In the genomic region with DNA sequence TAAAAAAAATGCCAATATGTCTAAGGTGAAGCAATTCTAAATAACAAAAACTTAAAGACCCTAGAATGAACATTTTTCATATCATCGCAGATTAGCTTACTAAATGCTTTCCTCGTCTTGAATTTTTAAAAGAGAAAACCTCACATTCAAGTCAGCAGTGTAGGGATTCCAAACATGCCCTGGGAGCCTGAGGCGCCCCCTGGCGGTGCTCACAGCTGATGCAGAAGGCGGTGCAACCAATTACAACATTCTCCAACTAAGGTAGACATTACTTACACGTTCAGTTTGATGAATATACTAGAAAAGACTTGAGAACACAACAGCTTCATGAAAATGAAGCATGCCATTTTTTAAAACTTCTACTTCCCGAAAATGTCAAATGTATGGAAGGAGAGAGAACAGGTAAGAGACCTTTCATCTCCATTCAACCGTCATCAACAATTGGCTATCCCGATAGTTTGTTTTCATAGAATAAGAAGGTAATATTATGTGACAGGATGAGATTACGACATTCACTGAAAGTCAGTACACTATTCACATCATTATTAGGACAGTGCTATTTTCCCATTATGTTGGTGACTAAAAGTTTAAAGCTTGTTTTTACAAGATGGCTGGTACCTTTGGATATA, we compare ENCODE assay signal across 12 cellular contexts.
DNase-seq lines count a peak whose midpoint lies in the region; ATAC-seq, FAIRE-seq and TF ChIP-seq lines count a peak whose summit lies in the region.
"Had no signal": no experiment of that assay in that cellular context is flagged by ENCODE, and none has a peak within 500 bp of the region (broad histone marks: within the 10 kb centered on the region; RNA-seq: fewer than 3 reads in every experiment).

No MANE protein-coding gene starts in this region.

- H4K5ac ChIP-seq in H1 (ENCODE audit: insufficient read length, low read depth, low read length): no peak overlapping the region

- H3K4me1 Mint-ChIP-seq in stimulated activated naive B cell treated with anti-CD40 and anti-IgM and Interleukin-4, amounts not matched to agents 10 μg/mL and 1 μg/mL and 100 μg/mL, for 72 hours: no peaks in the 10 kb centered on the region
- H3K4me1 Mint-ChIP-seq: naive thymus-derived CD4-positive, alpha-beta T cell had no signal

- H3K9ac ChIP-seq in Loucy (ENCODE audit: low read depth, low read length, poor library complexity, severe bottlenecking) (no peak overlapping the region), H1 (replicated peaks in 1 of 4; ENCODE audit: extremely low read depth in 1 of 4, low read depth in 3 of 4, low read length in 3 of 4) (no peak overlapping the region)

- H4K20me1 ChIP-seq in Loucy (ENCODE audit: insufficient read depth, low read length, poor library complexity, severe bottlenecking): no peaks in the 10 kb centered on the region
- no peaks in the 10 kb centered on the region for H4K20me1 ChIP-seq in H1 (replicated peaks in 1 of 2; ENCODE audit: control insufficient read depth in 1 of 2, insufficient read depth in 2 of 2, low read length in 2 of 2)

- no peak overlapping the region for H4K8ac ChIP-seq in H1 (ENCODE audit: extremely low read depth, insufficient read depth, low read length)

- H3K36me3 ChIP-seq in Loucy (ENCODE audit: insufficient read depth, low read length) (no peaks in the 10 kb centered on the region), H1 (ENCODE audit: control insufficient read depth in 2 of 4, insufficient read depth in 4 of 4, low read length in 3 of 4) (peaks cover 0 to 9% (median 4%) of the 10 kb centered on the region in 4 experiments; a peak in 5 of 8 replicates), left lung (no peaks in the 10 kb centered on the region)

- H3K36me3 Mint-ChIP-seq in stimulated activated naive B cell treated with anti-CD40 and anti-IgM and Interleukin-4, amounts not matched to agents 10 μg/mL and 1 μg/mL and 100 μg/mL, for 72 hours: no peaks in the 10 kb centered on the region
- H3K36me3 Mint-ChIP-seq: naive thymus-derived CD4-positive, alpha-beta T cell had no signal

- H3K79me2 ChIP-seq in Loucy (ENCODE audit: insufficient read depth, low read length): no peaks in the 10 kb centered on the region
- no peaks in the 10 kb centered on the region for H3K79me2 ChIP-seq in H1 (ENCODE audit: control insufficient read depth in 1 of 2, insufficient read depth in 2 of 2, low read length in 2 of 2)

- H3K9me3 ChIP-seq in Loucy (ENCODE audit: insufficient read depth, low read depth, low read length) (no peaks in the 10 kb centered on the region), H1 (ENCODE audit: insufficient read depth in 2 of 2, low read depth in 1 of 2, low read length in 1 of 2) (no peaks in the 10 kb centered on the region), left lung (no peaks in the 10 kb centered on the region)

- H3K23me2 ChIP-seq in H1 (ENCODE audit: low read depth, low read length): no peaks in the 10 kb centered on the region

- H3K23ac ChIP-seq in H1 (ENCODE audit: insufficient read length): no peak overlapping the region

- no peak overlapping the region for H3K4me2 ChIP-seq in Loucy (ENCODE audit: low read depth, low read length, poor library complexity, severe bottlenecking)
- H3K4me2 ChIP-seq in H1 (ENCODE audit: insufficient read depth in 1 of 2, low read depth in 2 of 2, low read length in 2 of 2): no peak overlapping the region

- H2BK15ac ChIP-seq in H1 (ENCODE audit: low read length): no peak overlapping the region

- no peak for FAIRE-seq in H1 (lab: Jason Lieb, UNC)
- FAIRE-seq: endometrium had no signal

- POLR2A ChIA-PET in H1 (lab: Charles Lee; ENCODE audit: partially characterized antibody): interaction anchor here (0.6 to 1.1 kb wide), 3 partner anchors 12 to 814 kb away, joined by 3 read pairs; no protein-coding TSS in a partner anchor

- no peak overlapping the region for H3K27ac ChIP-seq in H1 (ENCODE audit: low read depth, low read length)
- no peak overlapping the region for H3K27ac ChIP-seq in left lung

- H3K18ac ChIP-seq in H1 (ENCODE audit: extremely low read depth, low read length): no peak overlapping the region

- no peak overlapping the region for H3K56ac ChIP-seq in H1 (replicated peaks; ENCODE audit: insufficient read length, low read depth, low read length)

- H3K27me3 ChIP-seq in Loucy (ENCODE audit: insufficient read depth, low read length, poor library complexity, severe bottlenecking) (no peaks in the 10 kb centered on the region), H1 (replicated peaks in 1 of 4; ENCODE audit: control insufficient read depth in 3 of 4, extremely low read depth in 1 of 4, insufficient read depth in 3 of 4, low read length in 3 of 4) (no peaks in the 10 kb centered on the region; a peak in 1 of 7 replicates), left lung (no peaks in the 10 kb centered on the region)

- H3K27ac Mint-ChIP-seq in stimulated activated naive B cell treated with anti-CD40 and anti-IgM and Interleukin-4, amounts not matched to agents 10 μg/mL and 1 μg/mL and 100 μg/mL, for 72 hours: no peak overlapping the region
- H3K27ac Mint-ChIP-seq: naive thymus-derived CD4-positive, alpha-beta T cell had no signal

- no peak overlapping the region for H2AK5ac ChIP-seq in H1 (ENCODE audit: low read depth, low read length)

- H3K9me2 ChIP-seq in Loucy (replicated peaks; ENCODE audit: low read depth, low read length): no peaks in the 10 kb centered on the region

- no peak overlapping the region for H2BK20ac ChIP-seq in H1 (ENCODE audit: low read length)

- H4K91ac ChIP-seq in H1 (replicated peaks; ENCODE audit: insufficient read length, low read length): no peak overlapping the region

- peak; percentile 26 to 55; a peak in 3 of 4 replicates for TF ChIP-seq RAD21 in H1 (IDR thresholded peaks at IDR 0.05 in 1 of 2, conservative IDR thresholded peaks at IDR 0.05 in 1 of 2; ENCODE audit: low read depth in 2 of 2, low read length in 2 of 2)

- CTCF ChIA-PET in H1 (lab: Charles Lee; ENCODE audit: partially characterized antibody): interaction anchor here (0.9 to 2.2 kb wide), 15 partner anchors 8 to 136 kb away, joined by 3 to 10 read pairs (median 5); no protein-coding TSS in a partner anchor

- H3K4me3 ChIP-seq in Loucy (ENCODE audit: low read length, poor library complexity, severe bottlenecking): no peak overlapping the region
- no peak overlapping the region for H3K4me3 ChIP-seq in H1 (ENCODE audit: extremely low read depth in 1 of 4, insufficient read depth in 2 of 4, low read depth in 3 of 4, low read length in 4 of 4)
- no peak overlapping the region for H3K4me3 ChIP-seq in left lung

- H3K79me1 ChIP-seq in H1 (ENCODE audit: low read depth, low read length): no peaks in the 10 kb centered on the region

- no peak overlapping the region for H3K14ac ChIP-seq in H1 (ENCODE audit: insufficient read length)

- peak; percentile 21 for DNase-seq in stimulated activated CD4-positive, alpha-beta T cell treated with anti-CD3 and anti-CD28 coated beads, Interleukin-15, amount 100 ng/mL, for 24 hours
- DNase-seq in stimulated activated CD4-positive, alpha-beta T cell treated with anti-CD3 and anti-CD28 coated beads, Interleukin-2, amount 100 ng/mL, for 48 hours: no peak
- DNase-seq in H1 (ENCODE audit: low read depth in 1 of 2, low spot score in 2 of 2) (peak in 1 of 2 experiments; percentile 80), left lung (no peak), NCI-H2029 treated with DMSO at 0.1 percent for 48 hours (lab: John Stamatoyannopoulos, UW) (no peak)
- no peak for DNase-seq in stimulated activated naive B cell treated with anti-CD40 and anti-IgM and Interleukin-4, amounts not matched to agents 10 μg/mL and 1 μg/mL and 100 μg/mL, for 72 hours
- DNase-seq: amniotic stem cell; naive thymus-derived CD4-positive, alpha-beta T cell; NCI-H146 had no signal

- no peak for TF ChIP-seq EP300 in H1 (IDR thresholded peaks at IDR 0.05; ENCODE audit: borderline replicate concordance in 1 of 2, low read depth in 2 of 2, low read length in 2 of 2)

- TF ChIP-seq CTCF in Loucy (conservative IDR thresholded peaks at IDR 0.05; ENCODE audit: low read length): peak; percentile 59
- TF ChIP-seq CTCF in H1 (IDR thresholded peaks at IDR 0.05; ENCODE audit: control extremely low read depth in 1 of 3, insufficient read depth in 1 of 3, low read depth in 1 of 3, low read length in 3 of 3): peak; percentile 62 to 80 (median 77)
- no peak for TF ChIP-seq CTCF in left lung (IDR thresholded peaks at IDR 0.05)

- no peak overlapping the region for H2BK120ac ChIP-seq in H1 (replicated peaks; ENCODE audit: low read depth, low read length)

- H3K4me3 Mint-ChIP-seq in stimulated activated naive B cell treated with anti-CD40 and anti-IgM and Interleukin-4, amounts not matched to agents 10 μg/mL and 1 μg/mL and 100 μg/mL, for 72 hours: no peak overlapping the region
- H3K4me3 Mint-ChIP-seq: naive thymus-derived CD4-positive, alpha-beta T cell had no signal

- H3K4me1 ChIP-seq in Loucy (ENCODE audit: insufficient read depth, low read length, poor library complexity, severe bottlenecking): no peaks in the 10 kb centered on the region
- H3K4me1 ChIP-seq in H1 (replicated peaks in 1 of 4; ENCODE audit: control insufficient read depth in 3 of 4, insufficient read depth in 4 of 4, low read length in 3 of 4): peaks cover 0 to 4% (median 4%) of the 10 kb centered on the region in 4 experiments; a peak in 4 of 7 replicates
- no peaks in the 10 kb centered on the region for H3K4me1 ChIP-seq in left lung

- ATAC-seq in left lung: no peak
- no peak for ATAC-seq in stimulated activated naive B cell treated with anti-CD40 and anti-IgM and Interleukin-4, amounts not matched to agents 10 μg/mL and 1 μg/mL and 100 μg/mL, for 72 hours (replicated peaks)
- ATAC-seq in GM19351 (IDR thresholded peaks at IDR 0.05; ENCODE audit: unreplicated experiment): no peak
- ATAC-seq: naive thymus-derived CD4-positive, alpha-beta T cell had no signal

- TF ChIP-seq POLR2A in H1 (IDR thresholded peaks at IDR 0.05; ENCODE audit: control extremely low read depth in 1 of 2, low read depth in 2 of 2, low read length in 2 of 2): no peak

- H2AFZ ChIP-seq in Loucy (ENCODE audit: low read length) (no peak overlapping the region), H1 (ENCODE audit: low read length) (no peak overlapping the region)

- no peak overlapping the region for H3K4ac ChIP-seq in H1 (replicated peaks; ENCODE audit: insufficient read length, low read depth, low read length)

- WGBS in H1 (ENCODE audit: extremely low coverage in 1 of 2, insufficient coverage in 1 of 2, insufficient read length in 1 of 2, insufficient replicate concordance in 2 of 2, low coverage in 1 of 2, low lambda C conversion rate in 2 of 2, missing lambda C conversion rate in 1 of 2), 2 experiments: 64% methylated on average over 10 of the region's 10 CpGs; no CpG with 5 or more reads in 1 of the 2 experiments

- peaks cover 0 to 2% of the 10 kb centered on the region in 2 donors for H3K9me3 Mint-ChIP-seq in stimulated activated naive B cell treated with anti-CD40 and anti-IgM and Interleukin-4, amounts not matched to agents 10 μg/mL and 1 μg/mL and 100 μg/mL, for 72 hours

- intact Hi-C loops in left lung (cut with DNase I): no loop called here

- no peaks in the 10 kb centered on the region for H3F3A ChIP-seq in Loucy (ENCODE audit: low read depth)

- no peak overlapping the region for H2BK5ac ChIP-seq in H1 (ENCODE audit: low read depth, low read length)

- no peaks in the 10 kb centered on the region for H3K27me3 Mint-ChIP-seq in stimulated activated naive B cell treated with anti-CD40 and anti-IgM and Interleukin-4, amounts not matched to agents 10 μg/mL and 1 μg/mL and 100 μg/mL, for 72 hours
- H3K27me3 Mint-ChIP-seq: naive thymus-derived CD4-positive, alpha-beta T cell had no signal

- no peak overlapping the region for H2BK12ac ChIP-seq in H1 (ENCODE audit: low read depth, low read length)

Comparison
In these comparisons a context has a peak if more than half of its experiments do, and no peak if none do; other contexts are left out.
1. CTCF ChIP-seq: peak in Loucy (single experiment) and H1 (3 of 3); none in left lung (0 of 2).